In the genomic region with DNA sequence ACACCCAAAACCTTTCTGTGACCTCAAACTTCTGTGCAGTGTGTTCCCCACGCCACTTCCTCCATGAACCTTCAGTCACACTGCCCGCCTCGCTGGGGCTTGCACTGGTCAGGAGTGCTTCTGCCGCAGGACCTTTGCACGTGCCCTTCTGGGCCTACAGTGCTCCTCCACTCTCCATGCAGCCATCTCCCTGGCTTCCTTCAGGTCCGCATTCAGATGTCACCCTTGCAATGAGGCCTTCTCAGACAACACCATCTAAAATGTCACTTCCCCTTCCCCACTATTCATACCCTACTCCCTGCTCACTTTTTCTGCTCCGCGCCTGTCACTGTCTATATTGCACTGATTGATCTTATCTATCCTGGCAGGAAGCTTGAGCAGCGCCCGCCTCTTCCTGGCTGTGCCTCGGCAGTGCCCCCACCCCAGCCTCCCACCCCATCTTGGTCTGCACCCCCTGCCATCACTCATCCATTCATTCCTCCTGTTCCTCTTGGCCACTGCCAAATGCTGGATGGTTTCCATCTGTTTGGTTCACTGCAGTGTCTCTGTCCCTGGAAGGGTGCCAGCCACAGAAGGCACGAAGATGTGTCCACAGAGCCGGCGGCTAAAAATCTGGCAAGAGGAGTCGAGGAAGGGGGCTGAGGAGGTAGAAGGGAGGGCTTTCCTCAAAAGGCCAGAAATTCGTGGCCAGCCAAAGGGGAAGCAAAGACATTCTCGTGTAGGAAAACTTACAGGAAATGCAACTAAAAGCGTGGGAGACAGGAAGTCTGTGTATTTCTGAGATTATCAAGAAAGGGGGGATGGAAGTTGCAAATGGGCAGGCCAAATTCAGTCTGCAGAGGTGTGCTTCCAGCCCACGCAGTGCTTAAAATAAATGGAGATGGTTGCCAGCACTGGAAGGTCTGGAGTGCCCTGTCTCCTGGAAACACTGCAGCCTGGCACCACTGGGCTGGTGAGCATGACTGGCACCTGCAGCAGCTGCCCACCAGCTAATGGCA, we compare ENCODE assay signal across 8 cellular contexts. TPM values are rescaled to one million over a fixed set of nuclear protein-coding genes. Genes with fewer than 3 reads are reported as not detected.
DNase-seq lines count a peak whose midpoint lies in the region; FAIRE-seq and TF ChIP-seq lines count a peak whose summit lies in the region.

No MANE protein-coding gene starts in this region.

- in situ Hi-C loops in ACHN (cut with HindIII; ENCODE audit: low pct_ligation_motif_present, low pct_unique_long_range_greater_than_20kb, low sequenced_read_pairs): no loop called here

- peaks cover 5% of the 10 kb centered on the region for H3K4me1 ChIP-seq in adipocyte (ENCODE audit: control insufficient read depth, insufficient read depth, low read length)
- H3K4me1 ChIP-seq in spleen: peaks cover 12 to 68% (median 28%) of the 10 kb centered on the region in 6 donors
- H3K4me1 ChIP-seq in small intestine (ENCODE audit: control insufficient read depth in 2 of 2, insufficient read depth in 1 of 2, low read depth in 1 of 2, low read length in 1 of 2): peaks cover 0 to 4% of the 10 kb centered on the region in 2 donors

- no peaks in the 10 kb centered on the region for H3K27me3 ChIP-seq in adipocyte (replicated peaks; ENCODE audit: control insufficient read depth, insufficient read depth, low read length)
- H3K27me3 ChIP-seq in spleen (replicated peaks in 1 of 7): no peaks in the 10 kb centered on the region
- no peaks in the 10 kb centered on the region for H3K27me3 ChIP-seq in small intestine (ENCODE audit: control insufficient read depth in 2 of 2, insufficient read depth in 2 of 2, low read length in 2 of 2)

- H3K9me3 ChIP-seq in adipocyte (ENCODE audit: control insufficient read depth, low read length) (no peaks in the 10 kb centered on the region), spleen (no peaks in the 10 kb centered on the region), small intestine (ENCODE audit: control insufficient read depth, low read depth) (no peaks in the 10 kb centered on the region)

- H3K27ac ChIP-seq in spleen (peak overlapping the region in 7 of 8 donors; percentile 23 to 66 (median 45)), small intestine (ENCODE audit: low read depth in 1 of 2, low read length in 1 of 2) (peak overlapping the region in 1 of 2 donors; percentile 58)

- H3K4me3 ChIP-seq in adipocyte (ENCODE audit: low read length) (no peak overlapping the region), spleen (peak overlapping the region in 1 of 8 donors; percentile 40), small intestine (ENCODE audit: low read depth in 1 of 2, low read length in 2 of 2) (no peak overlapping the region)

- no peak for TF ChIP-seq POLR2A in spleen (IDR thresholded peaks at IDR 0.05)

- H3K36me3 ChIP-seq in adipocyte (ENCODE audit: control insufficient read depth, insufficient read depth, low read length, severe bottlenecking) (no peaks in the 10 kb centered on the region), spleen (no peaks in the 10 kb centered on the region), small intestine (ENCODE audit: control insufficient read depth in 2 of 2, insufficient read depth in 2 of 2, low read length in 2 of 2) (no peaks in the 10 kb centered on the region)

- H3K9ac ChIP-seq in adipocyte (ENCODE audit: low read length): no peak overlapping the region

- TF ChIP-seq CTCF in spleen (IDR thresholded peaks at IDR 0.05 in 8 of 11, conservative IDR thresholded peaks at IDR 0.05 in 3 of 11): no peak

- 28 to 38% (median 33%) methylated on average over 19 of the region's 19 CpGs for WGBS in spleen, 5 donors
- 50 to 83% (median 74%) methylated on average over 19 of the region's 19 CpGs for WGBS in small intestine, 3 donors

- DNase-seq in COR-L47 (lab: John Stamatoyannopoulos, UW): peak; percentile 54
- DNase-seq in NCI-H2171 (lab: John Stamatoyannopoulos, UW): peak; percentile 84
- DNase-seq in adipocyte (ENCODE audit: low read depth): peak; percentile 84
- DNase-seq in hepatic stellate cell (ENCODE audit: low spot score): peak; percentile 56
- peak; percentile 80 for DNase-seq in spleen
- DNase-seq in kidney glomerular epithelial cell (lab: John Stamatoyannopoulos, UW): no peak
- no peak for DNase-seq in ACHN
- no peak for DNase-seq in small intestine

- intact Hi-C loops in spleen (cut with DNase I; ENCODE audit: low total_unique reads): no loop called here

- no peak for FAIRE-seq in small intestine (lab: Jason Lieb, UNC)

RNA-seq across cellular contexts. Expression of a gene that starts 27.5 kb away (rescaled TPM):
- total RNA-seq in spleen: 10 to 100 TPM in 5 of 7 donors, 1 to 10 TPM in 2; 6.7 to 34.0 (median 11.9) TPM
- 1 to 10 TPM; 2.4 to 2.8 (median 2.6) TPM for polyA plus RNA-seq in spleen
- polyA plus RNA-seq in small intestine: 1 to 10 TPM; 7.0 to 9.4 (median 9.4) TPM

Comparison
In these comparisons a context has a peak if more than half of its experiments do, and no peak if none do; other contexts are left out.
1. DNase-seq: peak in COR-L47 (single experiment), NCI-H2171 (single experiment), adipocyte (single experiment), hepatic stellate cell (single experiment) and spleen (single experiment); none in kidney glomerular epithelial cell (single experiment), ACHN (single experiment) and small intestine (single experiment).